In the genomic region with DNA sequence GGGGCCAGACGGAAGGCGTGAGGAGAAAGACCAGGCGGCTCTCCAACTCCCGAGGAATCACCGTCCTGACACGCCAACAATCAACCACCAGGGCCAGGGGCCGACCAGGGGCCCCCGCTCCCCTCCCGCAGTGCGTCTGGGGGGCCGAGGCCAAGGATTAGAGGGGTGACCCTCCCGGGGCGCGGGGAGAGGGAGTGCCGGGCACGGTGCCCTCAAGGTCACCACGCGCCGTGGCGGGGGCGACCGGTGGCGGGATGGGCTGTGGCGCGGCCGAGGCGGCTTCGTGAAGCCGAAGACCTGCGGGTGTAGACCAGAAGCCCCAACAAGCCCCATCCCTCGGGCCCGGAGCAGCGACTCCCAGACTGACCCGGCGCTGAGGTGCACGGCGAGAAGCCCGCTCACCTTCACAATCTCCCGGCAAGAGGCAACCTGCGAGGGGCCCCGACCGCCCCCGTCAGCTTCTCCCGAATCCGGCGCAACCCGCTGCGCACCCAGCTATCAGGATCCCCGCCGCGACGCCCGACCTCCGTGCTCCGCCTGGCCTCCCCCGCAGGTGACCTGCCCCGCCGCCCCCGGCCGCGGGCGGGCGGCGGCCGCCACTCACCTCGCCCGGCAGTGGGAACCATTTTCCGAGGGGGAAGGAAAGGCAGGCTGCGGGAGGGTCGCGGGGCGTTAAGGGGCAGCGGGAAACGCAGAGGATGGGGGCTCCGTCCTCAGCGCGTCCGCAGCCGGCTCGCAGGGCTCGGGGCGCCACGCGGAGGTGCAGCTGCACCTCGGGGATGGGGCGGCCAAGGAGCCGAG, we compare ENCODE assay signal across 8 cellular contexts. TPM values are rescaled to one million over a fixed set of nuclear protein-coding genes. Genes with fewer than 3 reads are reported as not detected.
A peak's percentile ranks its signal among the peaks of the same experiment; 100 is the strongest.
DNase-seq lines count a peak whose midpoint lies in the region; ATAC-seq lines count a peak whose summit lies in the region.

No MANE protein-coding gene starts in this region.

- H3K27ac Mint-ChIP-seq in CD4-positive, CD25-positive, alpha-beta regulatory T cell: peak overlapping the region; percentile 85 to 97 (median 91)

- peaks cover 50% of the 10 kb centered on the region for H3K4me1 ChIP-seq in CD4-positive, CD25-positive, alpha-beta regulatory T cell (ENCODE audit: control insufficient read depth, insufficient read depth, low read length, poor library complexity, severe bottlenecking)
- H3K4me1 ChIP-seq in NT2/D1 (ENCODE audit: insufficient read depth, insufficient read length): no peaks in the 10 kb centered on the region

- peaks cover 41 to 73% (median 46%) of the 10 kb centered on the region in 4 donors for H3K4me1 Mint-ChIP-seq in CD4-positive, CD25-positive, alpha-beta regulatory T cell

- H3K4me3 Mint-ChIP-seq in CD4-positive, CD25-positive, alpha-beta regulatory T cell: peak overlapping the region; percentile 93 to 100 (median 98)

- no peaks in the 10 kb centered on the region for H3K27me3 ChIP-seq in CD4-positive, CD25-positive, alpha-beta regulatory T cell (ENCODE audit: control insufficient read depth, insufficient read depth, low read length)
- H3K27me3 ChIP-seq in NT2/D1 (ENCODE audit: insufficient read depth, insufficient read length): peaks cover 38% of the 10 kb centered on the region

- peaks cover 18% of the 10 kb centered on the region for H3K27me3 Mint-ChIP-seq in CD4-positive, CD25-positive, alpha-beta regulatory T cell

- peak overlapping the region; percentile 100 for H3K9ac ChIP-seq in NT2/D1 (ENCODE audit: insufficient read length, low read depth)

- ATAC-seq in CD4-positive, CD25-positive, alpha-beta regulatory T cell (ENCODE audit: low read depth in 2 of 2): no peak
- ATAC-seq in GM21717 (IDR thresholded peaks at IDR 0.05; ENCODE audit: unreplicated experiment) (peak; percentile 0), GM18873 (IDR thresholded peaks at IDR 0.05; ENCODE audit: low FRiP score, unreplicated experiment) (no peak)

- peaks cover 3% of the 10 kb centered on the region for H3K36me3 Mint-ChIP-seq in CD4-positive, CD25-positive, alpha-beta regulatory T cell

- peak overlapping the region; percentile 93 for H3K27ac ChIP-seq in CD4-positive, CD25-positive, alpha-beta regulatory T cell (ENCODE audit: insufficient read depth, low read length, poor library complexity, severe bottlenecking)

- H3K9me3 Mint-ChIP-seq in CD4-positive, CD25-positive, alpha-beta regulatory T cell: peaks cover 0 to 1% (median 0%) of the 10 kb centered on the region in 7 donors

- no peaks in the 10 kb centered on the region for H3K9me3 ChIP-seq in CD4-positive, CD25-positive, alpha-beta regulatory T cell (ENCODE audit: control insufficient read depth in 2 of 2, low read length in 2 of 2)
- peaks cover 5% of the 10 kb centered on the region for H3K9me3 ChIP-seq in NT2/D1 (ENCODE audit: insufficient read depth, low read length)

- intact Hi-C loops in head of caudate nucleus (cut with DNase I): loop anchor here (5.0 kb wide), 1 partner anchor 161 kb away; no protein-coding TSS in a partner anchor
- intact Hi-C loops in posterior cingulate gyrus (cut with DNase I): loop anchor here (5.0 kb wide), 2 partner anchors 161 to 236 kb away; no protein-coding TSS in a partner anchor

- DNase-seq in CD4-positive, CD25-positive, alpha-beta regulatory T cell: peak; percentile 28 to 47 (median 33)
- DNase-seq in NT2/D1 (ENCODE audit: low read depth, low spot score): peak; percentile 13
- DNase-seq in activated gamma-delta T cell treated with Interleukin-2 at 50 U/mL for 16 hours: peak; percentile 31
- peak in 38 of 42 donors; percentile 7 to 70 (median 34) for DNase-seq in head of caudate nucleus
- peak in 9 of 10 donors; percentile 16 to 89 (median 28) for DNase-seq in posterior cingulate gyrus
- no peak for DNase-seq in NCI-H2107 (lab: John Stamatoyannopoulos, UW)

- H3K36me3 ChIP-seq in CD4-positive, CD25-positive, alpha-beta regulatory T cell (ENCODE audit: control insufficient read depth, insufficient read depth, low read length): no peaks in the 10 kb centered on the region
- no peaks in the 10 kb centered on the region for H3K36me3 ChIP-seq in NT2/D1 (ENCODE audit: insufficient read depth, insufficient read length, low read length)

- peak overlapping the region; percentile 97 for H3K4me3 ChIP-seq in CD4-positive, CD25-positive, alpha-beta regulatory T cell (ENCODE audit: low read depth, low read length)
- peak overlapping the region; percentile 96 for H3K4me3 ChIP-seq in NT2/D1 (ENCODE audit: insufficient read length, low read depth)

RNA-seq across cellular contexts. Expression of a gene that starts 0.4 kb away (rescaled TPM):
- total RNA-seq in CD4-positive, CD25-positive, alpha-beta regulatory T cell: 189 TPM
- polyA plus RNA-seq in CD4-positive, CD25-positive, alpha-beta regulatory T cell: 10 to 100 TPM; 51.1 to 78.6 (median 66.4) TPM
